19 cellular contexts compared by ENCODE assay signal in the genomic region with DNA sequence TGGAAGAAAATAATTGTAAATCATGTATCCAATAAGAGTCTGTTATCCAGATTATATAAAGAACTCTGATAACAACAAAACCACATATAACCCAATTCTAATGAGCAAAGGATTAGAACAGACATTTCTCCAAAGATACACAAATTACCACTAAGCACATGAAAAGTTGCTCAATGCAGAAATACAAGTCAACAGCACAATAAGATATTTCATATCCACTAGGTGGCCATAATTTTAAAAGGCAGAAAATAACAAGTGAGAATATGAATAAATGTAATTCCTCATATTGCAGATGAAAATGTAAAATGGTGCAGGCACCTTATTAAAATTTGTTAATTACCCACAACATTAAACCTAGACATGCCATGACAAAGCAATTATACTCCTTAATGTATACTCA.
"Had no signal": no experiment of that assay in that cellular context is flagged by ENCODE, and none has a peak within 500 bp of the region (broad histone marks: within the 10 kb centered on the region; RNA-seq: fewer than 3 reads in every experiment).

No MANE protein-coding gene starts in this region.

- H3K4me1 Mint-ChIP-seq: activated CD4-positive, alpha-beta memory T cell treated with anti-CD3 and anti-CD28 coated beads, Interleukin-2, amount 10 ng/mL, durations not matched to agents 7 days and 5 days had no signal

- H3K27me3 Mint-ChIP-seq: activated CD4-positive, alpha-beta memory T cell treated with anti-CD3 and anti-CD28 coated beads, Interleukin-2, amount 10 ng/mL, durations not matched to agents 7 days and 5 days; activated naive CD4-positive, alpha-beta T cell treated with anti-CD3 and anti-CD28 coated beads, Interleukin-2, amount 50 U/mL, for 24 hours; brain; effector memory CD8-positive, alpha-beta T cell; memory B cell; naive thymus-derived CD4-positive, alpha-beta T cell; stimulated activated naive B cell treated with anti-CD40 and anti-IgM and Interleukin-4, amounts not matched to agents 10 μg/mL and 1 μg/mL and 100 μg/mL, for 72 hours had no signal

- DNase-seq: activated CD4-positive, alpha-beta memory T cell treated with anti-CD3 and anti-CD28 coated beads, Interleukin-2, amount 10 ng/mL, durations not matched to agents 7 days and 5 days; activated CD4-positive, alpha-beta T cell treated with anti-CD3 and anti-CD28 coated beads for 4 hours; activated effector memory CD4-positive, alpha-beta T cell treated with anti-CD3 and anti-CD28 coated beads, Interleukin-2, amount 50 U/mL, for 16 hours; activated T-cell treated with anti-CD3 and anti-CD28 coated beads, Interleukin-2, amount 50 U/mL, for 4 hours; amygdala; dermis blood vessel endothelial cell; effector memory CD8-positive, alpha-beta T cell; hippocampal formation; mucosa of descending colon; naive thymus-derived CD4-positive, alpha-beta T cell; posterior cingulate gyrus; stimulated activated CD4-positive, alpha-beta T cell treated with anti-CD3 and anti-CD28 coated beads, Interleukin-4, amount 100 ng/mL, for 1 hour; stimulated activated naive B cell treated with anti-CD40 and anti-IgM and Interleukin-4, amounts not matched to agents 10 μg/mL and 1 μg/mL and 100 μg/mL, for 72 hours; tibial artery had no signal

- H3K4me1 ChIP-seq: tibial artery had no signal

- H3K27me3 ChIP-seq: tibial artery had no signal

- H3K27ac Mint-ChIP-seq: activated CD4-positive, alpha-beta memory T cell treated with anti-CD3 and anti-CD28 coated beads, Interleukin-2, amount 10 ng/mL, durations not matched to agents 7 days and 5 days; activated naive CD4-positive, alpha-beta T cell treated with anti-CD3 and anti-CD28 coated beads, Interleukin-2, amount 50 U/mL, for 24 hours; effector memory CD8-positive, alpha-beta T cell; memory B cell; naive thymus-derived CD4-positive, alpha-beta T cell; stimulated activated naive B cell treated with anti-CD40 and anti-IgM and Interleukin-4, amounts not matched to agents 10 μg/mL and 1 μg/mL and 100 μg/mL, for 72 hours; T-helper 1 cell treated with Interleukin-12 subunit alpha and Interleukin-12 subunit beta and Interleukin-4 antibody, amounts not matched to agents 30 μg/mL and 1 μg/mL, for 36 hours had no signal

- ATAC-seq: activated T-cell treated with anti-CD3 and anti-CD28 coated beads, Interleukin-2, amount 50 U/mL, for 4 hours; effector memory CD8-positive, alpha-beta T cell; left lobe of liver; mucosa of descending colon; naive thymus-derived CD4-positive, alpha-beta T cell; stimulated activated naive B cell treated with anti-CD40 and anti-IgM and Interleukin-4, amounts not matched to agents 10 μg/mL and 1 μg/mL and 100 μg/mL, for 72 hours had no signal

- H3K9me3 ChIP-seq: mucosa of descending colon had no signal

- H3K4me3 Mint-ChIP-seq: activated CD4-positive, alpha-beta memory T cell treated with anti-CD3 and anti-CD28 coated beads, Interleukin-2, amount 10 ng/mL, durations not matched to agents 7 days and 5 days; activated naive CD4-positive, alpha-beta T cell treated with anti-CD3 and anti-CD28 coated beads, Interleukin-2, amount 50 U/mL, for 24 hours; activated T-cell treated with anti-CD3 and anti-CD28 coated beads, Interleukin-2, amount 50 U/mL, for 4 hours; brain; effector memory CD8-positive, alpha-beta T cell; memory B cell; naive thymus-derived CD4-positive, alpha-beta T cell; stimulated activated naive B cell treated with anti-CD40 and anti-IgM and Interleukin-4, amounts not matched to agents 10 μg/mL and 1 μg/mL and 100 μg/mL, for 72 hours; T-helper 1 cell treated with Interleukin-12 subunit alpha and Interleukin-12 subunit beta and Interleukin-4 antibody, amounts not matched to agents 30 μg/mL and 1 μg/mL, for 36 hours had no signal

- H3K9me3 Mint-ChIP-seq: activated CD4-positive, alpha-beta memory T cell treated with anti-CD3 and anti-CD28 coated beads, Interleukin-2, amount 10 ng/mL, durations not matched to agents 7 days and 5 days; activated naive CD4-positive, alpha-beta T cell treated with anti-CD3 and anti-CD28 coated beads, Interleukin-2, amount 50 U/mL, for 24 hours; activated T-cell treated with anti-CD3 and anti-CD28 coated beads, Interleukin-2, amount 50 U/mL, for 4 hours; effector memory CD8-positive, alpha-beta T cell; memory B cell; naive thymus-derived CD4-positive, alpha-beta T cell; stimulated activated naive B cell treated with anti-CD40 and anti-IgM and Interleukin-4, amounts not matched to agents 10 μg/mL and 1 μg/mL and 100 μg/mL, for 72 hours; T-helper 1 cell treated with Interleukin-12 subunit alpha and Interleukin-12 subunit beta and Interleukin-4 antibody, amounts not matched to agents 30 μg/mL and 1 μg/mL, for 36 hours had no signal

- H3K4me3 ChIP-seq: mucosa of descending colon, tibial artery had no signal

- H3K27ac ChIP-seq: tibial artery had no signal
